8 cellular contexts compared by ENCODE assay signal in the genomic region with DNA sequence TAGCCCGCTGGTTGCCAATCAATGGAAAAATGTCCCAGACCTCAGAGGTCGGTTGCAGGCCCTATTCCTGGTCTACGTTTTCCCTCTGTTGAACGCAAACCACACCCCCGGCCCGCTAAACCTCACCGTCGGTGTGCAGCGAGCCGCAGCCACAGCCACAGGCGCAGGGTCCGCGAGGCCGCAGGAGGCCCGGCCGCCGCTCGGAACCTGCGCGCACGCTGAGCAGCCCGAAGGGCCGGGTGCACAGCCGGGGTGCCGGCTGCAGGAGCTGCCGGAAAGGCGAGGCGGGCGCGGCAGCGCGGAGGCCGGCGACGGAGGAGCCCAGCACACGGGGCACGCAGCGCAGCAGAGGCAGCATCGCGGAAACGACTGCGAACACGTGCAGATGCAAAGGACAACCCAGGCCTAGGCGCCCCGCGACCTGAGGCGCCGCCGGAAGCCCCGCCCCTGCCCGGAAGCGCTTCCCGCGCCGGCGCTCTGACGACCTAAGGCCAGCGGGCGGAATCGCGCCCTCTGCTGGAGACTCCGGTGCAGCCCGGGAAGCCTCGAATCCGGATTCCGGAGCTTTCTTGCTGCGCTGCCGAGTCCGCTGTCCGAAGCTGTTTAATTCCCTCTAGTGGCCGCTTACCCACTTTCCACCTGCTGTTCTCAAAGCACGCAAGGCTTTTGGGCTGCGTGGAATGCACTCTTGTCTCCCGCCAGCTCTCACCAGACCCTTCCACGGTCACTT. TPM values are rescaled to one million over a fixed set of nuclear protein-coding genes. Genes with fewer than 3 reads are reported as not detected.
DNase-seq lines count a peak whose midpoint lies in the region; ATAC-seq, FAIRE-seq and TF ChIP-seq lines count a peak whose summit lies in the region.

A gene with protein sequence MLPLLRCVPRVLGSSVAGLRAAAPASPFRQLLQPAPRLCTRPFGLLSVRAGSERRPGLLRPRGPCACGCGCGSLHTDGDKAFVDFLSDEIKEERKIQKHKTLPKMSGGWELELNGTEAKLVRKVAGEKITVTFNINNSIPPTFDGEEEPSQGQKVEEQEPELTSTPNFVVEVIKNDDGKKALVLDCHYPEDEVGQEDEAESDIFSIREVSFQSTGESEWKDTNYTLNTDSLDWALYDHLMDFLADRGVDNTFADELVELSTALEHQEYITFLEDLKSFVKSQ (minus strand): TSS at position 440 of the 730 bp plus-strand sequence. CDS start 82 bp downstream, at position 358.

- peaks cover 19 to 38% of the 10 kb centered on the region in 2 experiments for H3K36me3 ChIP-seq in HepG2 (replicated peaks in 1 of 2; ENCODE audit: control insufficient read depth in 1 of 2, insufficient read depth in 2 of 2, low read length in 2 of 2)

- ATAC-seq in HG03460 (IDR thresholded peaks at IDR 0.05; ENCODE audit: unreplicated experiment): peak; percentile 77
- peak; percentile 90 for ATAC-seq in HepG2

- H3K27ac ChIP-seq in C4-2B (peak within 1 kb of the TSS; percentile 88), HepG2 (ENCODE audit: extremely low read length, insufficient read depth, low read length) (peak within 1 kb of the TSS; percentile 84)

- H3K9ac ChIP-seq in HepG2 (ENCODE audit: insufficient read depth, low read depth, low read length): peak within 1 kb of the TSS; percentile 94

- BruUV-seq in HepG2 (replicated peaks; lab: Mats Ljungman, UMichigan): no TSS peak

- H3K27ac Mint-ChIP-seq in dendritic cell treated with granulocyte-macrophage colony-stimulating factor and Interleukin-4, amounts not matched to agents 40 ng/mL and 50 ng/mL, for 4 days: peak within 1 kb of the TSS; percentile 87

- POLR2A ChIA-PET in HepG2 (lab: Yijun Ruan, JAX): interaction anchor here (0.9 to 1.7 kb wide), 10 partner anchors 9 to 62 kb away, joined by 3 to 21 read pairs (median 5); a partner anchor contains a TSS

- peak; percentile 100 for TF ChIP-seq CTCF in C4-2B (conservative IDR thresholded peaks at IDR 0.05)
- TF ChIP-seq CTCF in HepG2 (CRISPR knock-in tag; IDR thresholded peaks at IDR 0.05): peak; percentile 95

- in situ Hi-C loops in HepG2 (cut with HindIII; ENCODE audit: extremely low pct_ligation_motif_present, low pct_unique_long_range_greater_than_20kb): no loop called here

- TF ChIP-seq POLR2A in HepG2 (IDR thresholded peaks at IDR 0.05; ENCODE audit: insufficient read depth in 1 of 2, low read depth in 2 of 2, low read length in 2 of 2): peak; percentile 84 to 93

- H3K27me3 ChIP-seq in HepG2 (ENCODE audit: control insufficient read depth in 1 of 2, insufficient read depth in 2 of 2, low read length in 2 of 2): no peaks in the 10 kb centered on the region; a peak in 1 of 5 replicates

- peak; percentile 94 for TF ChIP-seq RAD21 in HepG2 (CRISPR knock-in tag; IDR thresholded peaks at IDR 0.05)

- FAIRE-seq in HepG2 (lab: Jason Lieb, UNC): peak; percentile 60

- H2AFZ ChIP-seq in HepG2 (ENCODE audit: low read length): peak within 1 kb of the TSS; percentile 84

- peaks cover 59% of the 10 kb centered on the region for H3K36me3 Mint-ChIP-seq in dendritic cell treated with granulocyte-macrophage colony-stimulating factor and Interleukin-4, amounts not matched to agents 40 ng/mL and 50 ng/mL, for 4 days (ENCODE audit: low read depth)

- TF ChIP-seq EP300 in HepG2 (IDR thresholded peaks at IDR 0.05; ENCODE audit: low read depth in 2 of 2, low read length in 2 of 2): 0 out of 4 replicates have a peak, but pooled peaks of 1 of the 2 experiments have one; percentile 19
- no peak for TF ChIP-seq EP300 in HepG2 (CRISPR knock-in tag; IDR thresholded peaks at IDR 0.05; ENCODE audit: borderline replicate concordance)

- no peaks in the 10 kb centered on the region for H3K9me3 ChIP-seq in HepG2 (ENCODE audit: low read length)

- intact Hi-C loops in dendritic cell treated with granulocyte-macrophage colony-stimulating factor and Interleukin-4, amounts not matched to agents 40 ng/mL and 50 ng/mL, for 4 days (cut with micrococcal nuclease): loop anchor here (1.0 to 2.0 kb wide), 3 partner anchors 20 to 48 kb away; a partner anchor contains a TSS
- intact Hi-C loops in HepG2 (cut with micrococcal nuclease; ENCODE audit: unreplicated experiment): loop anchor here (2.0 kb wide), 1 partner anchor 26 kb away; no protein-coding TSS in a partner anchor

- DNase-seq in GM19240 (ENCODE audit: insufficient read length, low spot score) (peak; percentile 89), NCI-H748 (lab: John Stamatoyannopoulos, UW; ENCODE audit: unreplicated experiment) (peak; percentile 95), HepG2 (ENCODE audit: low spot score) (peak; percentile 85)
- peak; percentile 92 for DNase-seq in activated CD4-positive, alpha-beta T cell treated with anti-CD3 and anti-CD28 coated beads, Interleukin-2, amount 50 U/mL, for 1 hour
- DNase-seq in stimulated activated CD4-positive, alpha-beta T cell treated with anti-CD3 and anti-CD28 coated beads, Interleukin-4, amount 100 ng/mL, for 1 hour: peak; percentile 92

- CTCF ChIA-PET in HepG2 (lab: Yijun Ruan, JAX; ENCODE audit: low intra/inter-chr PET ratio, low total read pairs): interaction anchor here (1.2 to 1.8 kb wide), 4 partner anchors 19 to 189 kb away, joined by 3 to 8 read pairs (median 6); a partner anchor contains a TSS

- peaks cover 29% of the 10 kb centered on the region for H3K4me1 ChIP-seq in HepG2 (ENCODE audit: insufficient read depth, low read length)

- H3K27me3 Mint-ChIP-seq in dendritic cell treated with granulocyte-macrophage colony-stimulating factor and Interleukin-4, amounts not matched to agents 40 ng/mL and 50 ng/mL, for 4 days: no peaks in the 10 kb centered on the region

- H4K20me1 ChIP-seq in HepG2 (ENCODE audit: insufficient read depth, low read length): 0 out of 2 replicates have a peak, but pooled peaks cover 3% of the 10 kb centered on the region

- peak within 1 kb of the TSS; percentile 74 to 90 (median 84) for H3K4me3 ChIP-seq in HepG2 (replicated peaks in 1 of 3; ENCODE audit: insufficient read depth in 1 of 3, low read depth in 2 of 3, low read length in 3 of 3)

- H3K4me1 Mint-ChIP-seq in dendritic cell treated with granulocyte-macrophage colony-stimulating factor and Interleukin-4, amounts not matched to agents 40 ng/mL and 50 ng/mL, for 4 days (ENCODE audit: low read depth): peaks cover 35% of the 10 kb centered on the region

- H3K9me3 Mint-ChIP-seq in dendritic cell treated with granulocyte-macrophage colony-stimulating factor and Interleukin-4, amounts not matched to agents 40 ng/mL and 50 ng/mL, for 4 days: no peaks in the 10 kb centered on the region

- WGBS in HepG2 (ENCODE audit: low lambda C conversion rate): 0% methylated on average over 12 of the region's 75 CpGs

- peak within 1 kb of the TSS; percentile 79 for H3K4me3 Mint-ChIP-seq in dendritic cell treated with granulocyte-macrophage colony-stimulating factor and Interleukin-4, amounts not matched to agents 40 ng/mL and 50 ng/mL, for 4 days

- H3K4me2 ChIP-seq in HepG2 (ENCODE audit: low read depth, low read length): peak within 1 kb of the TSS; percentile 72

- H3K79me2 ChIP-seq in HepG2 (ENCODE audit: insufficient read depth, low read length): peaks cover 42% of the 10 kb centered on the region

RNA-seq across cellular contexts. Expression of the gene that starts here (rescaled TPM):
- 631 and 680 TPM in 2 replicates for total RNA-seq in HepG2 (2016; rRNA removed; fragmentation: Illumina TruSeq; extraction: Trizol)
- total RNA-seq in HepG2 (2016; cell fraction: cytosol; rRNA removed; fragmentation: Illumina TruSeq; extraction: Trizol; ENCODE audit: low read depth): 223 and 253 TPM in 2 replicates
- 605 and 675 TPM in 2 replicates for total RNA-seq in HepG2 (2016; cell fraction: insoluble cytoplasmic fraction; rRNA removed; fragmentation: Illumina TruSeq; extraction: Trizol)
- total RNA-seq in HepG2 (2016; cell fraction: membrane; rRNA removed; fragmentation: Illumina TruSeq; extraction: Trizol): 338 and 363 TPM in 2 replicates
- total RNA-seq in HepG2 (2016; cell fraction: nucleus; rRNA removed; fragmentation: Illumina TruSeq; extraction: Trizol): 227 and 273 TPM in 2 replicates
- polyA plus RNA-seq in HepG2 (2011; rRNA removed): 143 and 219 TPM in 2 replicates
- 153 and 205 TPM in 2 replicates for polyA plus RNA-seq in HepG2 (2011; cell fraction: cytosol; rRNA removed)
- 59.5 and 75.2 TPM in 2 replicates for polyA plus RNA-seq in HepG2 (2011; cell fraction: nucleus; rRNA removed)
- 262 and 271 TPM in 2 replicates for polyA plus RNA-seq in HepG2 (2012)
- polyA plus RNA-seq in HepG2 (2016; cell fraction: cytosol; fragmentation: Illumina TruSeq; extraction: Trizol; ENCODE audit: low read depth): 208 and 216 TPM in 2 replicates
- 559 and 587 TPM in 2 replicates for polyA plus RNA-seq in HepG2 (2016; cell fraction: insoluble cytoplasmic fraction; fragmentation: Illumina TruSeq; extraction: Trizol; ENCODE audit: low read depth)
- 287 and 298 TPM in 2 replicates for polyA plus RNA-seq in HepG2 (2016; cell fraction: membrane; fragmentation: Illumina TruSeq; extraction: Trizol; ENCODE audit: low read depth)
- polyA plus RNA-seq in HepG2 (2016; cell fraction: nucleus; fragmentation: Illumina TruSeq; extraction: Trizol; ENCODE audit: insufficient read depth, low read depth): 354 and 385 TPM in 2 replicates
- polyA minus RNA-seq in HepG2 (2011; rRNA and poly(A)+ RNA removed; ENCODE audit: low replicate concordance): 48.7 and 110 TPM in 2 replicates
- polyA minus RNA-seq in HepG2 (2011; cell fraction: cytosol; rRNA and poly(A)+ RNA removed): 109 and 144 TPM in 2 replicates
- polyA minus RNA-seq in HepG2 (2011; cell fraction: nucleus; rRNA and poly(A)+ RNA removed): 43.8 and 49.1 TPM in 2 replicates

Comparison
In these comparisons a context has a peak if more than half of its experiments do, and no peak if none do; other contexts are left out.
1. Peak in every context shown above with its lines: DNase-seq, ATAC-seq, H3K4me3 ChIP-seq and H3K27ac ChIP-seq.